ENCODE assay signal across 14 cellular contexts in the genomic region with DNA sequence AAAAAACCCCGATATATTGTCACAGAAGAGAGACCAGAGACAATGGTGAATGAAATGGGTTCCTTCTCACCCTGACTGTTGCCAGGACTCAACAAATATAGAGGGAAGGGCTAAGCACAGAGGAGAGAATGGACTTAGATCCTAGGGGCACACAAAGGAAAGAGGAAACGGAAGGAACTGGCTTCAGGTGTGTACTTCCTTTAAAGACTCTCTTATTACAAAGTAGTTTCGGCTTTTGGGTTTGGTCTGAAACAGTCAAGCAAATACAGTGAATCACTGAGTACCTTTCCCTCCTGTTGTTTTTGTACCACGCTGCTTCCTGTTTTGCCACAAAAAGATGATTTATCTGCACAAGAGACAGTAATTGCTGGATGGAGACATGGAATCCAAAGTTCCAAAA. TPM values are rescaled to one million over a fixed set of nuclear protein-coding genes. Genes with fewer than 3 reads are reported as not detected.
A peak's percentile ranks its signal among the peaks of the same experiment; 100 is the strongest.
DNase-seq lines count a peak whose midpoint lies in the region; ATAC-seq and TF ChIP-seq lines count a peak whose summit lies in the region.
"Had no signal": no experiment of that assay in that cellular context is flagged by ENCODE, and none has a peak within 500 bp of the region (broad histone marks: within the 10 kb centered on the region; RNA-seq: fewer than 3 reads in every experiment).

No MANE protein-coding gene starts in this region.

- H3K27ac ChIP-seq in CD4-positive, alpha-beta memory T cell (ENCODE audit: low read depth, low read length), result peak overlapping the region; percentile 31
- H3K27ac ChIP-seq: GM23248 had no signal

- peak overlapping the region; percentile 69 to 86 (median 76) for H3K4me3 Mint-ChIP-seq in CD4-positive, alpha-beta memory T cell
- H3K4me3 Mint-ChIP-seq in mesothelial cell of epicardium (no peak overlapping the region), natural killer cell (no peak overlapping the region)

- POLR2A ChIA-PET in CD4-positive, alpha-beta memory T cell (lab: Charles Lee; ENCODE audit: partially characterized antibody), result no interaction called here

- H3K4me3 ChIP-seq in CD4-positive, alpha-beta memory T cell (ENCODE audit: low read length in 2 of 2), result no peak overlapping the region
- H3K4me3 ChIP-seq: GM23248 had no signal

- in situ Hi-C loops in KBM-7 (cut with MboI; ENCODE audit: low pct_unique_long_range_greater_than_20kb, low sequenced_read_pairs), result no loop called here

- no peaks in the 10 kb centered on the region for H3K36me3 ChIP-seq in CD4-positive, alpha-beta memory T cell (ENCODE audit: insufficient read depth, low read length)

- peak overlapping the region; percentile 83 to 95 (median 94) for H3K27ac Mint-ChIP-seq in CD4-positive, alpha-beta memory T cell
- H3K27ac Mint-ChIP-seq in mesothelial cell of epicardium (peak overlapping the region; percentile 67), natural killer cell (no peak overlapping the region)

- H3K27me3 Mint-ChIP-seq in CD4-positive, alpha-beta memory T cell, result no peaks in the 10 kb centered on the region
- H3K27me3 Mint-ChIP-seq in mesothelial cell of epicardium (ENCODE audit: low read depth), result no peaks in the 10 kb centered on the region
- H3K27me3 Mint-ChIP-seq in natural killer cell (ENCODE audit: low read depth in 2 of 2), result no peaks in the 10 kb centered on the region

- ATAC-seq in natural killer cell, result no peak
- no peak for ATAC-seq in GM21619 (IDR thresholded peaks at IDR 0.05; ENCODE audit: unreplicated experiment)
- no peak for ATAC-seq in HG02571 (IDR thresholded peaks at IDR 0.05; ENCODE audit: unreplicated experiment)

- H3K4me1 Mint-ChIP-seq in CD4-positive, alpha-beta memory T cell, result peaks cover 9 to 35% (median 27%) of the 10 kb centered on the region in 4 donors
- H3K4me1 Mint-ChIP-seq in mesothelial cell of epicardium (peaks cover 24% of the 10 kb centered on the region), natural killer cell (no peaks in the 10 kb centered on the region)

- intact Hi-C loops in CD4-positive, alpha-beta memory T cell (cut with micrococcal nuclease), result loop anchor here (10.0 kb wide), 1 partner anchor 79 kb away; no protein-coding TSS in a partner anchor
- intact Hi-C loops in natural killer cell (cut with micrococcal nuclease), result no loop called here

- DNase-seq in CD4-positive, alpha-beta memory T cell, result peak in 2 of 5 donors; percentile 8
- DNase-seq in KBM-7 (peak; percentile 21), amniotic epithelial cell (ENCODE audit: low read depth) (peak; percentile 38), mesothelial cell of epicardium (ENCODE audit: low spot score in 2 of 2, unreplicated experiment in 2 of 2) (no peak), natural killer cell (no peak), KG1 (lab: John Stamatoyannopoulos, UW) (no peak)
- DNase-seq: cortex of kidney, GM23248, head of caudate nucleus, NCI-H2081 had no signal

- H3K9me3 Mint-ChIP-seq in CD4-positive, alpha-beta memory T cell, result no peaks in the 10 kb centered on the region
- H3K9me3 Mint-ChIP-seq in mesothelial cell of epicardium (peaks cover 8% of the 10 kb centered on the region), natural killer cell (no peaks in the 10 kb centered on the region)

- CTCF ChIA-PET in CD4-positive, alpha-beta memory T cell (lab: Charles Lee; ENCODE audit: partially characterized antibody), result no interaction called here

- no peaks in the 10 kb centered on the region for H3K36me3 Mint-ChIP-seq in CD4-positive, alpha-beta memory T cell
- H3K36me3 Mint-ChIP-seq in mesothelial cell of epicardium, result peaks cover 54% of the 10 kb centered on the region
- no peaks in the 10 kb centered on the region for H3K36me3 Mint-ChIP-seq in natural killer cell

- H3K9me3 ChIP-seq in CD4-positive, alpha-beta memory T cell (ENCODE audit: control insufficient read depth in 1 of 2, low read length in 2 of 2), result no peaks in the 10 kb centered on the region

- no peaks in the 10 kb centered on the region for H3K27me3 ChIP-seq in CD4-positive, alpha-beta memory T cell (ENCODE audit: insufficient read depth, low read length)

- H3K4me1 ChIP-seq in CD4-positive, alpha-beta memory T cell (ENCODE audit: insufficient read depth, low read length), result peaks cover 32% of the 10 kb centered on the region

- TF ChIP-seq CTCF in mesothelial cell of epicardium (IDR thresholded peaks at IDR 0.05; ENCODE audit: unreplicated experiment), result no peak
- TF ChIP-seq CTCF in natural killer cell (IDR thresholded peaks at IDR 0.05), result no peak

RNA-seq across cellular contexts. Expression of a gene that starts 46.1 kb away (rescaled TPM):
- total RNA-seq in CD4-positive, alpha-beta memory T cell, result not detected
- polyA plus RNA-seq in CD4-positive, alpha-beta memory T cell, result not detected
- total RNA-seq in mesothelial cell of epicardium (not detected in 3 replicates), natural killer cell (not detected)
- total RNA-seq: GM23248, mononuclear cell, OCI-LY7 had no signal
- polyA plus RNA-seq: GM23248 had no signal

Comparison
In these comparisons a context has a peak if more than half of its experiments do, and no peak if none do; other contexts are left out.
1. DNase-seq: peak in KBM-7 (single experiment) and amniotic epithelial cell (single experiment); none in mesothelial cell of epicardium (0 of 2), natural killer cell (single experiment) and KG1 (single experiment).
2. H3K27ac Mint-ChIP-seq: peak in CD4-positive, alpha-beta memory T cell (7 of 7) and mesothelial cell of epicardium (single experiment); none in natural killer cell (0 of 2).
3. H3K4me3 Mint-ChIP-seq: peak in CD4-positive, alpha-beta memory T cell (8 of 8); none in mesothelial cell of epicardium (single experiment) and natural killer cell (single experiment).